Comparison of ENCODE assay signal across 10 cellular contexts in genomic region chr13:46339035-46339666, GRCh38. TPM values are rescaled to one million over a fixed set of nuclear protein-coding genes. Genes with fewer than 3 reads are reported as not detected.
DNase-seq lines count a peak whose midpoint lies in the region; ATAC-seq and TF ChIP-seq lines count a peak whose summit lies in the region.
"Had no signal": no experiment of that assay in that cellular context is flagged by ENCODE, and none has a peak within 500 bp of the region (broad histone marks: within the 10 kb centered on the region; RNA-seq: fewer than 3 reads in every experiment).

No MANE protein-coding gene starts in this region.

- H3K36me3 Mint-ChIP-seq in activated T-cell treated with anti-CD3 and anti-CD28 coated beads, Interleukin-2, amount 50 U/mL, for 72 hours (ENCODE audit: insufficient read depth in 2 of 2), result peaks cover 12% of the 10 kb centered on the region in 2 donors
- H3K36me3 Mint-ChIP-seq in CD4-positive, alpha-beta T cell (ENCODE audit: low read depth), result no peaks in the 10 kb centered on the region

- H3K4me3 Mint-ChIP-seq in activated T-cell treated with anti-CD3 and anti-CD28 coated beads, Interleukin-2, amount 50 U/mL, for 72 hours, result peak overlapping the region; percentile 73 to 75
- H3K4me3 Mint-ChIP-seq in CD4-positive, alpha-beta T cell, result no peak overlapping the region

- peaks cover 72% of the 10 kb centered on the region for H3K4me1 Mint-ChIP-seq in activated T-cell treated with anti-CD3 and anti-CD28 coated beads, Interleukin-2, amount 50 U/mL, for 72 hours (ENCODE audit: low read depth)
- peaks cover 31% of the 10 kb centered on the region for H3K4me1 Mint-ChIP-seq in CD4-positive, alpha-beta T cell (ENCODE audit: low read depth)

- H3K9me3 ChIP-seq in prostate gland, result no peaks in the 10 kb centered on the region
- H3K9me3 ChIP-seq in CD4-positive, alpha-beta T cell (ENCODE audit: control insufficient read depth, low read length), result no peaks in the 10 kb centered on the region

- H3K27me3 ChIP-seq in prostate gland (replicated peaks; ENCODE audit: insufficient read depth), result no peaks in the 10 kb centered on the region
- H3K27me3 ChIP-seq in CD4-positive, alpha-beta T cell (ENCODE audit: control insufficient read depth, insufficient read depth, low read length), result no peaks in the 10 kb centered on the region

- 66% methylated on average over 10 of the region's 10 CpGs for WGBS in prostate gland

- H3K9me3 Mint-ChIP-seq in activated T-cell treated with anti-CD3 and anti-CD28 coated beads, Interleukin-2, amount 50 U/mL, for 72 hours, result peaks cover 6 to 17% of the 10 kb centered on the region in 2 donors
- H3K9me3 Mint-ChIP-seq in CD4-positive, alpha-beta T cell, result peaks cover 2% of the 10 kb centered on the region

- no peaks in the 10 kb centered on the region for H3K4me1 ChIP-seq in prostate gland (replicated peaks)

- CTCF ChIA-PET in CD4-positive, alpha-beta T cell (lab: Charles Lee), result no interaction called here

- no peak overlapping the region for H3K4me3 ChIP-seq in prostate gland

- TF ChIP-seq POLR2A in prostate gland (IDR thresholded peaks at IDR 0.05), result no peak

- H3K27ac ChIP-seq in prostate gland, result no peak overlapping the region
- H3K27ac ChIP-seq in CD4-positive, alpha-beta T cell (ENCODE audit: low read depth, low read length), result no peak overlapping the region
- H3K27ac ChIP-seq: C4-2B had no signal

- no peak overlapping the region for H3K27ac Mint-ChIP-seq in activated T-cell treated with anti-CD3 and anti-CD28 coated beads, Interleukin-2, amount 50 U/mL, for 72 hours
- no peak overlapping the region for H3K27ac Mint-ChIP-seq in CD4-positive, alpha-beta T cell

- H3K36me3 ChIP-seq in prostate gland, result no peaks in the 10 kb centered on the region

- ATAC-seq in activated T-cell treated with anti-CD3 and anti-CD28 coated beads, Interleukin-2, amount 50 U/mL, for 72 hours (replicated peaks in 1 of 2), result no peak
- ATAC-seq in HG02938 (IDR thresholded peaks at IDR 0.05; ENCODE audit: unreplicated experiment), result no peak
- no peak for ATAC-seq in CD4-positive, alpha-beta T cell (ENCODE audit: poor library complexity)

- no peak for TF ChIP-seq CTCF in prostate gland (IDR thresholded peaks at IDR 0.05)
- TF ChIP-seq CTCF in CD4-positive, alpha-beta T cell (IDR thresholded peaks at IDR 0.05), result no peak

- intact Hi-C loops in prostate gland (cut with DNase I), result no loop called here
- intact Hi-C loops in CD4-positive, alpha-beta T cell (cut with DNase I, micrococcal nuclease), result no loop called here

- no peaks in the 10 kb centered on the region for H3K27me3 Mint-ChIP-seq in activated T-cell treated with anti-CD3 and anti-CD28 coated beads, Interleukin-2, amount 50 U/mL, for 72 hours (ENCODE audit: low read depth)
- no peaks in the 10 kb centered on the region for H3K27me3 Mint-ChIP-seq in CD4-positive, alpha-beta T cell

- POLR2A ChIA-PET in CD4-positive, alpha-beta T cell (lab: Charles Lee), result no interaction called here

- peak in 1 of 2 donors; percentile 20 for DNase-seq in activated T-cell treated with anti-CD3 and anti-CD28 coated beads, Interleukin-2, amount 50 U/mL, for 72 hours
- DNase-seq in activated T-cell treated with anti-CD3 and anti-CD28 coated beads, Interleukin-2, amount 50 U/mL, for 1 hour, result no peak
- DNase-seq in M059J (ENCODE audit: low read depth), result peak; percentile 89
- peak; percentile 74 for DNase-seq in dermis blood vessel endothelial cell
- DNase-seq in superior temporal gyrus (ENCODE audit: extremely low spot score), result peak; percentile 18
- no peak for DNase-seq in prostate gland (ENCODE audit: low spot score)
- DNase-seq in CD4-positive, alpha-beta T cell, result no peak

RNA-seq across cellular contexts. Expression of gene RUBCNL, which starts 47.9 kb away (rescaled TPM):
- 10 to 100 TPM in 1 of 2 donors, 1 to 10 TPM in 1; 8.9 to 17.3 TPM for total RNA-seq in activated T-cell treated with anti-CD3 and anti-CD28 coated beads, Interleukin-2, amount 50 U/mL, for 72 hours
- 0.22 and 0.54 TPM in 2 replicates for total RNA-seq in M059J (2014; rRNA removed; shearing (Covaris generic))
- under 0.01 and 0.05 TPM in 2 replicates for total RNA-seq in dermis blood vessel endothelial cell
- 1 to 10 TPM in 1 of 2 donors, under 1 TPM in 1; 0.59 to 9.9 TPM for total RNA-seq in prostate gland
- total RNA-seq in CD4-positive, alpha-beta T cell, result under 1 TPM; 0.36 to 0.69 TPM
- total RNA-seq: glomerular endothelial cell had no signal

Comparison
In these comparisons a context has a peak if more than half of its experiments do, and no peak if none do; other contexts are left out.
1. DNase-seq: peak in M059J (single experiment), dermis blood vessel endothelial cell (single experiment) and superior temporal gyrus (single experiment); none in activated T-cell treated with anti-CD3 and anti-CD28 coated beads, Interleukin-2, amount 50 U/mL, for 1 hour (single experiment), prostate gland (single experiment) and CD4-positive, alpha-beta T cell (0 of 10).